Comparison of ENCODE assay signal across 12 cellular contexts in genomic region chr1:169161512-169162194, GRCh38. TPM values are rescaled to one million over a fixed set of nuclear protein-coding genes. Genes with fewer than 3 reads are reported as not detected.
DNase-seq lines count a peak whose midpoint lies in the region; ATAC-seq and TF ChIP-seq lines count a peak whose summit lies in the region.
"Had no signal": no experiment of that assay in that cellular context is flagged by ENCODE, and none has a peak within 500 bp of the region (broad histone marks: within the 10 kb centered on the region; RNA-seq: fewer than 3 reads in every experiment).

No MANE protein-coding gene starts in this region.

- H3K36me3 ChIP-seq in gastroesophageal sphincter (peaks cover 0 to 3% of the 10 kb centered on the region in 2 donors), tibial artery (peaks cover 0 to 4% (median 0%) of the 10 kb centered on the region in 3 donors)

- intact Hi-C loops in tibial artery (cut with DNase I; ENCODE audit: low total_unique reads), result no loop called here

- H3K4me1 ChIP-seq in gastroesophageal sphincter, result peaks cover 3 to 18% (median 3%) of the 10 kb centered on the region in 3 donors
- no peaks in the 10 kb centered on the region for H3K4me1 ChIP-seq in tibial artery

- H3K27ac ChIP-seq in gastroesophageal sphincter (peak overlapping the region; percentile 58 to 79 (median 70)), tibial artery (no peak overlapping the region)

- 76 to 90% methylated on average over 4 of the region's 4 CpGs for WGBS in gastroesophageal sphincter (ENCODE audit: low coverage in 1 of 2), 2 donors

- TF ChIP-seq POLR2A in gastroesophageal sphincter (IDR thresholded peaks at IDR 0.05), result no peak

- no peak for TF ChIP-seq CTCF in gastroesophageal sphincter (IDR thresholded peaks at IDR 0.05)
- TF ChIP-seq CTCF in tibial artery (IDR thresholded peaks at IDR 0.05), result no peak

- no peak for DNase-seq in tibial artery
- DNase-seq in DMS79 (lab: John Stamatoyannopoulos, UW), result no peak
- DNase-seq in AML-193 (lab: John Stamatoyannopoulos, UW), result no peak
- DNase-seq in superior temporal gyrus (ENCODE audit: extremely low spot score), result no peak
- DNase-seq: activated CD8-positive, alpha-beta T cell treated with anti-CD3 and anti-CD28 coated beads, Interleukin-2, amount 10 ng/mL, durations not matched to agents 7 days and 5 days; effector CD4-positive, alpha-beta T cell; GF-D8; NCI-H187 treated with DMSO at 0.1 percent for 48 hours had no signal

- no peaks in the 10 kb centered on the region for H3K27me3 ChIP-seq in gastroesophageal sphincter
- no peaks in the 10 kb centered on the region for H3K27me3 ChIP-seq in tibial artery

- H3K4me3 ChIP-seq in gastroesophageal sphincter (no peak overlapping the region), tibial artery (no peak overlapping the region)

- ATAC-seq in GM18511 (IDR thresholded peaks at IDR 0.05; ENCODE audit: unreplicated experiment) (peak; percentile 87), GM21619 (IDR thresholded peaks at IDR 0.05; ENCODE audit: unreplicated experiment) (peak; percentile 73), HG03521 (IDR thresholded peaks at IDR 0.05; ENCODE audit: unreplicated experiment) (peak; percentile 71), gastroesophageal sphincter (peak; percentile 43)
- ATAC-seq: activated CD8-positive, alpha-beta T cell treated with anti-CD3 and anti-CD28 coated beads, Interleukin-2, amount 10 ng/mL, durations not matched to agents 7 days and 5 days had no signal

- TF ChIP-seq EP300 in gastroesophageal sphincter (IDR thresholded peaks at IDR 0.05), result no peak

- no peaks in the 10 kb centered on the region for H3K9me3 ChIP-seq in gastroesophageal sphincter
- no peaks in the 10 kb centered on the region for H3K9me3 ChIP-seq in tibial artery

RNA-seq across cellular contexts. Expression of gene ATP1B1, which starts 55.2 kb away (rescaled TPM):
- 100 to 1,000 TPM in 2 of 4 donors, 10 to 100 TPM in 2; 94.8 to 137 (median 103) TPM for total RNA-seq in gastroesophageal sphincter

Comparison
In these comparisons a context has a peak if more than half of its experiments do, and no peak if none do; other contexts are left out.
1. H3K27ac ChIP-seq: peak in gastroesophageal sphincter (4 of 4); none in tibial artery (0 of 2).
2. Peak in every context shown above with its lines, with median percentiles within 50 percentile points of each other: ATAC-seq.